In genomic region chr20:62143976-62144825, GRCh38 we compare ENCODE assay signal across 1 cellular context.
TF ChIP-seq lines count a peak whose summit lies in the region.

No MANE protein-coding gene starts in this region.

TF ChIP-seq in H1, 55 proteins besides CTCF, POLR2A, EP300 and RAD21:
- peak; percentile 43; the same call in 1 of the 2 replicates for TF ChIP-seq TAF1 (IDR thresholded peaks at IDR 0.05; ENCODE audit: low read depth, low read length)
- no peak for TF ChIP-seq KDM5A (IDR thresholded peaks at IDR 0.05; ENCODE audit: low read length)
- peak; percentile 71 for TF ChIP-seq ASH2L (IDR thresholded peaks at IDR 0.05; ENCODE audit: low read length)
- TF ChIP-seq MAX (IDR thresholded peaks at IDR 0.05), result peak; percentile 55
- no peak for TF ChIP-seq CBX8 (IDR thresholded peaks at IDR 0.05; ENCODE audit: borderline replicate concordance, low read depth, low read length)
- TF ChIP-seq GTF2F1 (IDR thresholded peaks at IDR 0.05; ENCODE audit: borderline replicate concordance, low read depth, low read length), result no peak
- TF ChIP-seq RFX5 (IDR thresholded peaks at IDR 0.05; ENCODE audit: borderline replicate concordance, low read depth, low read length), result no peak
- peak; percentile 69 for TF ChIP-seq KDM4A (IDR thresholded peaks at IDR 0.05; ENCODE audit: low read depth, low read length, severe bottlenecking)
- peak; percentile 35; the same call in 1 of the 2 replicates for TF ChIP-seq TBP (IDR thresholded peaks at IDR 0.05; ENCODE audit: low read depth, low read length)
- TF ChIP-seq SIN3A (conservative IDR thresholded peaks at IDR 0.05 in 1 of 2, IDR thresholded peaks at IDR 0.05 in 1 of 2; ENCODE audit: low read depth in 1 of 2, low read length in 2 of 2), result 0 out of 4 replicates have a peak, but pooled peaks of 1 of the 2 experiments have one; percentile 13
- TF ChIP-seq SP1 (IDR thresholded peaks at IDR 0.05; ENCODE audit: low read depth, low read length), result no peak
- TF ChIP-seq SAP30 (IDR thresholded peaks at IDR 0.05; ENCODE audit: insufficient read depth, insufficient replicate concordance, low read length), result no peak
- no peak; the same call in 1 of the 2 replicates for TF ChIP-seq PHF8 (conservative IDR thresholded peaks at IDR 0.05; ENCODE audit: low read depth, low read length)
- TF ChIP-seq GABPA (IDR thresholded peaks at IDR 0.05; ENCODE audit: borderline replicate concordance, insufficient read depth, low read length), result no peak
TF ChIP-seq in H1: peak in this region for 6.
